Comparison of ENCODE assay signal across 15 cellular contexts in genomic region chr4:7337196-7338058, GRCh38.
DNase-seq lines count a peak whose midpoint lies in the region; ATAC-seq, FAIRE-seq and TF ChIP-seq lines count a peak whose summit lies in the region.
"Had no signal": no experiment of that assay in that cellular context is flagged by ENCODE, and none has a peak within 500 bp of the region (broad histone marks: within the 10 kb centered on the region; RNA-seq: fewer than 3 reads in every experiment).

No MANE protein-coding gene starts in this region.

- H3K4me3 Mint-ChIP-seq in astrocyte (ENCODE audit: unreplicated experiment) = no peak overlapping the region
- no peak overlapping the region for H3K4me3 Mint-ChIP-seq in activated naive CD4-positive, alpha-beta T cell treated with anti-CD3 and anti-CD28 coated beads, Interleukin-2, amount 10 ng/mL, durations not matched to agents 7 days and 5 days
- H3K4me3 Mint-ChIP-seq: B cell; CD4-positive, alpha-beta T cell had no signal

- TF ChIP-seq POLR2A in spleen (IDR thresholded peaks at IDR 0.05) = no peak

- H4K20me1 ChIP-seq in astrocyte (ENCODE audit: insufficient read depth, low read length) = peaks cover 6% of the 10 kb centered on the region

- ATAC-seq in lower lobe of right lung = no peak
- no peak for ATAC-seq in stimulated activated naive CD8-positive, alpha-beta T cell treated with anti-CD3 and anti-CD28 coated beads, Interleukin-15, Interleukin-2, amounts not matched to agents 100 U/mL and 50 U/mL, for 24 hours
- ATAC-seq: GM12878 had no signal

- H3K4me1 ChIP-seq in astrocyte (ENCODE audit: insufficient read depth, low read length) (peaks cover 18% of the 10 kb centered on the region), lower lobe of right lung (peaks cover 5% of the 10 kb centered on the region), spleen (no peaks in the 10 kb centered on the region)

- intact Hi-C loops in lower lobe of right lung (cut with DNase I) (no loop called here), spleen (cut with DNase I; ENCODE audit: low total_unique reads) (no loop called here)

- no peak overlapping the region for H3K4me2 ChIP-seq in astrocyte (ENCODE audit: low read length)

- H3K9ac ChIP-seq in astrocyte (ENCODE audit: low read length) = no peak overlapping the region
- H3K9ac ChIP-seq: GM23248 had no signal

- H3K36me3 ChIP-seq in astrocyte (ENCODE audit: insufficient read depth, low read length) (no peaks in the 10 kb centered on the region), lower lobe of right lung (no peaks in the 10 kb centered on the region), spleen (no peaks in the 10 kb centered on the region)

- no peak overlapping the region for H3K27ac ChIP-seq in astrocyte (ENCODE audit: low read depth, low read length)
- peak overlapping the region; percentile 29 for H3K27ac ChIP-seq in cingulate gyrus (ENCODE audit: low read depth, low read length)
- no peak overlapping the region for H3K27ac ChIP-seq in lower lobe of right lung
- no peak overlapping the region for H3K27ac ChIP-seq in spleen
- H3K27ac ChIP-seq: GM23248 had no signal

- peaks cover 11% of the 10 kb centered on the region for H3K27me3 Mint-ChIP-seq in astrocyte (ENCODE audit: low read depth, unreplicated experiment)
- no peaks in the 10 kb centered on the region for H3K27me3 Mint-ChIP-seq in activated naive CD4-positive, alpha-beta T cell treated with anti-CD3 and anti-CD28 coated beads, Interleukin-2, amount 10 ng/mL, durations not matched to agents 7 days and 5 days
- H3K27me3 Mint-ChIP-seq: B cell had no signal

- WGBS in spleen, 5 donors = 80 to 90% (median 86%) methylated on average over 21 to 22 of the region's 22 CpGs

- H3K9me3 ChIP-seq in astrocyte (ENCODE audit: insufficient read depth, low read depth, low read length) (peaks cover 4% of the 10 kb centered on the region), lower lobe of right lung (no peaks in the 10 kb centered on the region), spleen (peaks cover 0 to 6% (median 0%) of the 10 kb centered on the region in 8 donors)

- CTCF ChIA-PET in activated naive CD4-positive, alpha-beta T cell treated with anti-CD3 and anti-CD28 coated beads, Interleukin-2, amount 10 ng/mL, durations not matched to agents 7 days and 5 days (lab: Charles Lee) = interaction anchor here (1.0 kb wide), 1 partner anchor 18 kb away, joined by 3 read pairs; no protein-coding TSS in a partner anchor

- H3K27me3 ChIP-seq in astrocyte (ENCODE audit: insufficient read depth, low read length) (no peaks in the 10 kb centered on the region), lower lobe of right lung (ENCODE audit: low read depth) (no peaks in the 10 kb centered on the region), spleen (replicated peaks in 1 of 7) (peaks cover 0 to 30% (median 0%) of the 10 kb centered on the region in 7 donors)

- no peak for FAIRE-seq in astrocyte (lab: Jason Lieb, UNC)
- FAIRE-seq: A204.1, GM12878, GM18507 had no signal

- DNase-seq in astrocyte (ENCODE audit: low read depth) (no peak), lower lobe of right lung (peak; percentile 35), spleen (peak; percentile 67), retina (no peak)
- DNase-seq in stimulated activated naive CD8-positive, alpha-beta T cell treated with anti-CD3 and anti-CD28 coated beads, Interleukin-15, Interleukin-2, amounts not matched to agents 100 U/mL and 50 U/mL, for 24 hours = no peak
- no peak for DNase-seq in activated naive CD4-positive, alpha-beta T cell treated with anti-CD3 and anti-CD28 coated beads, Interleukin-2, amount 10 ng/mL, durations not matched to agents 7 days and 5 days
- DNase-seq: CD4-positive, alpha-beta T cell; DMS79; GM23248; H7 had no signal

- TF ChIP-seq CTCF in astrocyte (IDR thresholded peaks at IDR 0.05; ENCODE audit: insufficient read depth, low read depth, low read length) = no peak
- no peak for TF ChIP-seq CTCF in lower lobe of right lung (IDR thresholded peaks at IDR 0.05)
- no peak for TF ChIP-seq CTCF in spleen (IDR thresholded peaks at IDR 0.05 in 8 of 11, conservative IDR thresholded peaks at IDR 0.05 in 3 of 11)

- H3K36me3 Mint-ChIP-seq in astrocyte (ENCODE audit: low read depth, unreplicated experiment) = peaks cover 10% of the 10 kb centered on the region
- H3K36me3 Mint-ChIP-seq in activated naive CD4-positive, alpha-beta T cell treated with anti-CD3 and anti-CD28 coated beads, Interleukin-2, amount 10 ng/mL, durations not matched to agents 7 days and 5 days = no peaks in the 10 kb centered on the region

- H3K4me1 Mint-ChIP-seq in astrocyte (ENCODE audit: low read depth, unreplicated experiment) = peaks cover 19% of the 10 kb centered on the region
- no peaks in the 10 kb centered on the region for H3K4me1 Mint-ChIP-seq in activated naive CD4-positive, alpha-beta T cell treated with anti-CD3 and anti-CD28 coated beads, Interleukin-2, amount 10 ng/mL, durations not matched to agents 7 days and 5 days
- H3K4me1 Mint-ChIP-seq: B cell had no signal

- H3K4me3 ChIP-seq in astrocyte (ENCODE audit: insufficient read depth, low read depth, low read length) = no peak overlapping the region
- H3K4me3 ChIP-seq in lower lobe of right lung = no peak overlapping the region
- no peak overlapping the region for H3K4me3 ChIP-seq in spleen
- H3K4me3 ChIP-seq: GM12878, GM23248 had no signal

- no peak overlapping the region for H2AFZ ChIP-seq in astrocyte (ENCODE audit: low read depth, low read length)
- H2AFZ ChIP-seq: GM23248 had no signal

- H3K9me3 Mint-ChIP-seq in astrocyte (ENCODE audit: unreplicated experiment) = peaks cover 9% of the 10 kb centered on the region
- peaks cover 6% of the 10 kb centered on the region for H3K9me3 Mint-ChIP-seq in activated naive CD4-positive, alpha-beta T cell treated with anti-CD3 and anti-CD28 coated beads, Interleukin-2, amount 10 ng/mL, durations not matched to agents 7 days and 5 days
- H3K9me3 Mint-ChIP-seq: CD4-positive, alpha-beta T cell had no signal

- H3K27ac Mint-ChIP-seq in astrocyte (ENCODE audit: unreplicated experiment) = peak overlapping the region; percentile 58
- no peak overlapping the region for H3K27ac Mint-ChIP-seq in activated naive CD4-positive, alpha-beta T cell treated with anti-CD3 and anti-CD28 coated beads, Interleukin-2, amount 10 ng/mL, durations not matched to agents 7 days and 5 days
- H3K27ac Mint-ChIP-seq: B cell; CD4-positive, alpha-beta T cell had no signal

- H3K79me2 ChIP-seq in astrocyte (ENCODE audit: insufficient read depth, low read length) = no peaks in the 10 kb centered on the region

Comparison
In these comparisons a context has a peak if more than half of its experiments do, and no peak if none do; other contexts are left out.
1. DNase-seq: peak in lower lobe of right lung (single experiment) and spleen (single experiment); none in astrocyte (single experiment), stimulated activated naive CD8-positive, alpha-beta T cell treated with anti-CD3 and anti-CD28 coated beads, Interleukin-15, Interleukin-2, amounts not matched to agents 100 U/mL and 50 U/mL, for 24 hours (single experiment), activated naive CD4-positive, alpha-beta T cell treated with anti-CD3 and anti-CD28 coated beads, Interleukin-2, amount 10 ng/mL, durations not matched to agents 7 days and 5 days (single experiment) and retina (single experiment).